ENCODE assay signal across 8 cellular contexts in genomic region chr1:212608956-212609700, GRCh38. TPM values are rescaled to one million over a fixed set of nuclear protein-coding genes. Genes with fewer than 3 reads are reported as not detected.
DNase-seq lines count a peak whose midpoint lies in the region; ATAC-seq and TF ChIP-seq lines count a peak whose summit lies in the region.

No MANE protein-coding gene starts in this region.

- peak overlapping the region; percentile 94 for H2AFZ ChIP-seq in DND-41 (ENCODE audit: low read depth, low read length)

- peak; percentile 44 for ATAC-seq in DND-41 (ENCODE audit: insufficient read depth, low read depth)
- ATAC-seq in GM21619 (IDR thresholded peaks at IDR 0.05; ENCODE audit: unreplicated experiment): peak; percentile 19
- ATAC-seq in right lobe of liver: peak; percentile 3 to 15 (median 9)
- no peak for ATAC-seq in GM19351 (IDR thresholded peaks at IDR 0.05; ENCODE audit: unreplicated experiment)

- H3K27ac ChIP-seq in DND-41 (ENCODE audit: low read length) (peak overlapping the region; percentile 68), right lobe of liver (peak overlapping the region; percentile 98 to 99 (median 99))

- H4K20me1 ChIP-seq in DND-41 (ENCODE audit: insufficient read depth, low read length): peaks cover 20% of the 10 kb centered on the region; the same call in 1 of the 2 replicates

- peak; percentile 66 for DNase-seq in DND-41
- DNase-seq in activated CD4-positive, CD25-positive, alpha-beta regulatory T cell treated with anti-CD3 and anti-CD28 coated beads, Interleukin-2, amount 50 U/mL, for 72 hours: peak; percentile 59
- DNase-seq in dedifferentiated amniotic fluid mesenchymal stem cell (ENCODE audit: extremely low spot score): peak; percentile 38
- peak; percentile 64 to 70 (median 65) for DNase-seq in right lobe of liver
- peak; percentile 34 to 38 for DNase-seq in stimulated activated CD4-positive, alpha-beta T cell treated with anti-CD3 and anti-CD28 coated beads, Interleukin-4, amount 100 ng/mL, for 48 hours (ENCODE audit: low read depth in 2 of 2)

- TF ChIP-seq CTCF in DND-41 (IDR thresholded peaks at IDR 0.05; ENCODE audit: borderline replicate concordance, extremely low read depth, low read length, poor library complexity, severe bottlenecking): peak; percentile 68
- TF ChIP-seq CTCF in LNCAP (IDR thresholded peaks at IDR 0.05): peak; percentile 68
- peak; percentile 29 to 50 (median 38) for TF ChIP-seq CTCF in right lobe of liver (IDR thresholded peaks at IDR 0.05)

- peak overlapping the region; percentile 83 for H3K9ac ChIP-seq in DND-41 (ENCODE audit: low read depth, low read length)

- H3K27me3 ChIP-seq in DND-41 (ENCODE audit: insufficient read depth, low read length, poor library complexity): peaks cover 56% of the 10 kb centered on the region
- no peaks in the 10 kb centered on the region for H3K27me3 ChIP-seq in right lobe of liver

- no peaks in the 10 kb centered on the region for H3K9me3 ChIP-seq in DND-41 (ENCODE audit: insufficient read depth, low read length, severe bottlenecking)
- no peaks in the 10 kb centered on the region for H3K9me3 ChIP-seq in right lobe of liver

- peak overlapping the region; percentile 75 to 79 for H3K4me3 ChIP-seq in DND-41 (ENCODE audit: low read depth in 1 of 2, low read length in 2 of 2)
- peak overlapping the region; percentile 54 to 69 (median 56) for H3K4me3 ChIP-seq in right lobe of liver

- H3K4me1 ChIP-seq in DND-41 (ENCODE audit: insufficient read depth, low read length) (peaks cover 32% of the 10 kb centered on the region), right lobe of liver (peaks cover 0 to 21% (median 4%) of the 10 kb centered on the region in 4 donors)

- TF ChIP-seq POLR2A in right lobe of liver (IDR thresholded peaks at IDR 0.05): no peak

- H3K36me3 ChIP-seq in DND-41 (ENCODE audit: insufficient read depth, low read length) (no peaks in the 10 kb centered on the region), right lobe of liver (no peaks in the 10 kb centered on the region)

- no peaks in the 10 kb centered on the region for H3K79me2 ChIP-seq in DND-41 (ENCODE audit: insufficient read depth, low read length)

- 0% methylated on average over 15 of the region's 76 CpGs for WGBS in right lobe of liver (ENCODE audit: insufficient coverage, low coverage, low lambda C conversion rate, missing lambda C conversion rate)

- intact Hi-C loops in right lobe of liver (cut with DNase I): no loop called here

- peak overlapping the region; percentile 95 for H3K4me2 ChIP-seq in DND-41 (ENCODE audit: insufficient read depth, low read length)

RNA-seq across cellular contexts. Expression of gene ATF3, which starts 0.6 kb away (rescaled TPM):
- 10 to 100 TPM in 5 of 6 experiments, 1 to 10 TPM in 1; 3.7 to 77.2 (median 15.1) TPM for total RNA-seq in right lobe of liver
